18 cellular contexts compared by ENCODE assay signal in the genomic region with DNA sequence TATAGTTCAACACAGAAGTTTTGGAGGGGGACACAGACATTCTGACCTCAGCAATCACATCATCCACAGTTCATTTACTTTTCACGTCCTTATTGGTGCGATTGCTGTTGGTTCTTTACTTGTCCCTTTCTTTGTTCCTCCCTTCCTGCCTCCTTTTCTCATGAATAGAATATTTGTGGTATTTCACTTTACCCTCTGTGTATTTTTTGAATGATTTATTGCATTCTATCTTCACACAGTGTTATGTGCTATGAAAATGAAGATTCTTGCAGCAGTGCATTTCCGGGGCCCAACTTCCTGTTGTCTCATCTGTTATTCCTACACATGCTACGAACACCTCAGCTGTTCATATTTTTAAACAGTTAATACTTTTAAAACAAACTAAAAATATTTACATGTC.
A peak's percentile ranks its signal among the peaks of the same experiment; 100 is the strongest.
DNase-seq lines count a peak whose midpoint lies in the region; ATAC-seq, FAIRE-seq and TF ChIP-seq lines count a peak whose summit lies in the region.
"Had no signal": no experiment of that assay in that cellular context is flagged by ENCODE, and none has a peak within 500 bp of the region (broad histone marks: within the 10 kb centered on the region; RNA-seq: fewer than 3 reads in every experiment).

No MANE protein-coding gene starts in this region.

- TF ChIP-seq CTCF in activated CD8-positive, alpha-beta T cell treated with anti-CD3 and anti-CD28 coated beads for 36 hours (IDR thresholded peaks at IDR 0.05): no peak
- TF ChIP-seq CTCF in mesothelial cell of epicardium (IDR thresholded peaks at IDR 0.05; ENCODE audit: unreplicated experiment) (no peak), GM23338 (conservative IDR thresholded peaks at IDR 0.05; ENCODE audit: low read depth in 2 of 2) (no peak)

- peak overlapping the region; percentile 59 for H3K27ac Mint-ChIP-seq in activated CD8-positive, alpha-beta T cell treated with anti-CD3 and anti-CD28 coated beads for 36 hours
- H3K27ac Mint-ChIP-seq in mesothelial cell of epicardium: peak overlapping the region; percentile 43
- H3K27ac Mint-ChIP-seq in GM23338: no peak overlapping the region

- intact Hi-C loops in activated CD8-positive, alpha-beta T cell treated with anti-CD3 and anti-CD28 coated beads for 36 hours (cut with micrococcal nuclease): no loop called here

- H3K27me3 Mint-ChIP-seq in activated CD8-positive, alpha-beta T cell treated with anti-CD3 and anti-CD28 coated beads for 36 hours: no peaks in the 10 kb centered on the region
- no peaks in the 10 kb centered on the region for H3K27me3 Mint-ChIP-seq in mesothelial cell of epicardium (ENCODE audit: low read depth)
- no peaks in the 10 kb centered on the region for H3K27me3 Mint-ChIP-seq in GM23338 (ENCODE audit: insufficient read depth, low read depth, poor library complexity)

- no peaks in the 10 kb centered on the region for H3K9me3 Mint-ChIP-seq in activated CD8-positive, alpha-beta T cell treated with anti-CD3 and anti-CD28 coated beads for 36 hours
- H3K9me3 Mint-ChIP-seq in mesothelial cell of epicardium: no peaks in the 10 kb centered on the region
- H3K9me3 Mint-ChIP-seq in GM23338: no peaks in the 10 kb centered on the region; the same call in 2 of the 3 replicates

- H2AFZ ChIP-seq in GM23338: no peak overlapping the region

- POLR2A ChIA-PET in activated CD8-positive, alpha-beta T cell treated with anti-CD3 and anti-CD28 coated beads for 36 hours (lab: Charles Lee): no interaction called here

- no peak overlapping the region for H3K4me3 ChIP-seq in BLaER1 treated with 17β-estradiol and CSF1 and Interleukin-3, amounts not matched to agents 10 nM and 100 nM
- H3K4me3 ChIP-seq in GM23338: no peak overlapping the region
- H3K4me3 ChIP-seq: breast epithelium, K562, pancreas, thyroid gland had no signal

- H3K36me3 Mint-ChIP-seq in activated CD8-positive, alpha-beta T cell treated with anti-CD3 and anti-CD28 coated beads for 36 hours (ENCODE audit: low read depth): no peaks in the 10 kb centered on the region
- peaks cover 26% of the 10 kb centered on the region for H3K36me3 Mint-ChIP-seq in mesothelial cell of epicardium
- peaks cover 5% of the 10 kb centered on the region; the same call in 2 of the 3 replicates for H3K36me3 Mint-ChIP-seq in GM23338 (ENCODE audit: low read depth)

- H3F3A ChIP-seq in GM23338 (replicated peaks; ENCODE audit: low read depth): no peaks in the 10 kb centered on the region

- H3K79me2 ChIP-seq in GM23338 (replicated peaks; ENCODE audit: insufficient read depth): no peaks in the 10 kb centered on the region

- no peaks in the 10 kb centered on the region for H4K20me1 ChIP-seq in BLaER1 treated with 17β-estradiol and CSF1 and Interleukin-3, amounts not matched to agents 10 nM and 100 nM
- no peaks in the 10 kb centered on the region; the same call in 1 of the 2 replicates for H4K20me1 ChIP-seq in GM23338 (replicated peaks; ENCODE audit: insufficient read depth)

- H3K4me1 Mint-ChIP-seq in activated CD8-positive, alpha-beta T cell treated with anti-CD3 and anti-CD28 coated beads for 36 hours (ENCODE audit: low read depth): peaks cover 26% of the 10 kb centered on the region
- peaks cover 15% of the 10 kb centered on the region for H3K4me1 Mint-ChIP-seq in mesothelial cell of epicardium
- H3K4me1 Mint-ChIP-seq in GM23338: no peaks in the 10 kb centered on the region

- H3K4me1 ChIP-seq in BLaER1 treated with 17β-estradiol and CSF1 and Interleukin-3, amounts not matched to agents 10 nM and 100 nM: peaks cover 19 to 45% (median 38%) of the 10 kb centered on the region in 10 experiments
- no peaks in the 10 kb centered on the region for H3K4me1 ChIP-seq in GM23338 (ENCODE audit: insufficient read depth)
- H3K4me1 ChIP-seq: breast epithelium had no signal

- peak; percentile 15 for FAIRE-seq in GM18507 (lab: Jason Lieb, UNC)
- FAIRE-seq: K562, pancreas had no signal

- H3K36me3 ChIP-seq in BLaER1 treated with 17β-estradiol and CSF1 and Interleukin-3, amounts not matched to agents 10 nM and 100 nM: peaks cover 0 to 11% (median 0%) of the 10 kb centered on the region in 11 experiments; a peak in 3 of 22 replicates
- no peaks in the 10 kb centered on the region for H3K36me3 ChIP-seq in GM23338 (ENCODE audit: insufficient read depth)
- H3K36me3 ChIP-seq: breast epithelium, thyroid gland had no signal

- H3K4me3 Mint-ChIP-seq in activated CD8-positive, alpha-beta T cell treated with anti-CD3 and anti-CD28 coated beads for 36 hours: no peak overlapping the region
- H3K4me3 Mint-ChIP-seq in mesothelial cell of epicardium: no peak overlapping the region
- no peak overlapping the region for H3K4me3 Mint-ChIP-seq in GM23338

- H3K9me3 ChIP-seq in BLaER1 treated with 17β-estradiol and CSF1 and Interleukin-3, amounts not matched to agents 10 nM and 100 nM (replicated peaks in 1 of 11): no peaks in the 10 kb centered on the region
- H3K9me3 ChIP-seq: breast epithelium, pancreas, thyroid gland had no signal

- peak overlapping the region; percentile 30 to 67 (median 53); a peak in 20 of 22 replicates for H3K4me2 ChIP-seq in BLaER1 treated with 17β-estradiol and CSF1 and Interleukin-3, amounts not matched to agents 10 nM and 100 nM
- H3K4me2 ChIP-seq in GM23338: no peak overlapping the region

- H3K9ac ChIP-seq in BLaER1 treated with 17β-estradiol and CSF1 and Interleukin-3, amounts not matched to agents 10 nM and 100 nM: no peak overlapping the region

- CTCF ChIA-PET in activated CD8-positive, alpha-beta T cell treated with anti-CD3 and anti-CD28 coated beads for 36 hours (lab: Charles Lee): no interaction called here

- H3K27me3 ChIP-seq in BLaER1 treated with 17β-estradiol and CSF1 and Interleukin-3, amounts not matched to agents 10 nM and 100 nM: no peaks in the 10 kb centered on the region
- H3K27me3 ChIP-seq in GM23338 (ENCODE audit: insufficient read depth): no peaks in the 10 kb centered on the region
- H3K27me3 ChIP-seq: breast epithelium, pancreas, thyroid gland had no signal

- no peak for ATAC-seq in activated CD8-positive, alpha-beta T cell treated with anti-CD3 and anti-CD28 coated beads for 36 hours
- ATAC-seq in GM23338 (no peak), HG02981 (IDR thresholded peaks at IDR 0.05; ENCODE audit: unreplicated experiment) (no peak)
- ATAC-seq: K562, pancreas had no signal

- no peaks in the 10 kb centered on the region for H3K9me2 ChIP-seq in GM23338 (ENCODE audit: insufficient read depth)

- H3K27ac ChIP-seq in BLaER1 treated with 17β-estradiol and CSF1 and Interleukin-3, amounts not matched to agents 10 nM and 100 nM: peak overlapping the region in 1 of 11 experiments; percentile 8; a peak in 1 of 22 replicates
- no peak overlapping the region for H3K27ac ChIP-seq in GM23338 (ENCODE audit: low read depth)
- H3K27ac ChIP-seq: breast epithelium, pancreas, thyroid gland had no signal

- DNase-seq in GM18507 (ENCODE audit: extremely low spot score, insufficient read length, low read depth) (no peak), mesothelial cell of epicardium (ENCODE audit: low spot score in 2 of 2, unreplicated experiment in 2 of 2) (no peak), anterior cingulate cortex (lab: John Stamatoyannopoulos, UW) (no peak), GM23338 (ENCODE audit: low spot score) (no peak)
- DNase-seq in activated CD8-positive, alpha-beta T cell treated with anti-CD3 and anti-CD28 coated beads for 36 hours: peak; percentile 18
- DNase-seq: activated naive CD4-positive, alpha-beta T cell; effector CD4-positive, alpha-beta T cell; NCI-H1105; NCI-H2171; NCI-H774; pancreas; stimulated activated CD4-positive, alpha-beta T cell treated with anti-CD3 and anti-CD28 coated beads, Interleukin-4, amount 100 ng/mL, for 24 hours; stimulated activated CD8-positive, alpha-beta memory T cell treated with anti-CD3 and anti-CD28 coated beads, Interleukin-4, amount 100 ng/mL, for 48 hours; thyroid gland had no signal
